In genomic region chr11:57668467-57668890, GRCh38 we compare ENCODE assay signal across 8 cellular contexts. TPM values are rescaled to one million over a fixed set of nuclear protein-coding genes. Genes with fewer than 3 reads are reported as not detected.
A peak's percentile ranks its signal among the peaks of the same experiment; 100 is the strongest.
DNase-seq lines count a peak whose midpoint lies in the region; ATAC-seq and TF ChIP-seq lines count a peak whose summit lies in the region.

No MANE protein-coding gene starts in this region.

- H3K9me3 ChIP-seq in cardiac muscle cell (ENCODE audit: low read depth): no peaks in the 10 kb centered on the region

- H3K27me3 ChIP-seq in cardiac muscle cell: no peaks in the 10 kb centered on the region

- peak overlapping the region; percentile 99 for H3K4me3 Mint-ChIP-seq in WTC11
- peak overlapping the region; percentile 98 for H3K4me3 Mint-ChIP-seq in progenitor cell of endocrine pancreas (ENCODE audit: low read depth)

- H3K4me3 ChIP-seq in cardiac muscle cell (peak overlapping the region; percentile 61), fibroblast of mammary gland (ENCODE audit: control insufficient read depth, low read depth, low read length) (peak overlapping the region; percentile 78)

- H3K27ac Mint-ChIP-seq in WTC11 (peak overlapping the region; percentile 99), progenitor cell of endocrine pancreas (peak overlapping the region; percentile 100)

- peaks cover 7% of the 10 kb centered on the region for H3K4me1 ChIP-seq in cardiac muscle cell (ENCODE audit: low read depth)

- CTCF ChIA-PET in WTC11 (lab: Charles Lee): interaction anchor here (0.6 to 1.0 kb wide), 3 partner anchors 24 to 175 kb away, joined by 3 read pairs; partner anchors contain the start of gene BTBD18

- H3K9me3 Mint-ChIP-seq in WTC11 (no peaks in the 10 kb centered on the region), progenitor cell of endocrine pancreas (ENCODE audit: low read depth) (no peaks in the 10 kb centered on the region)

- intact Hi-C loops in cardiac septum (cut with DNase I): loop anchor here (5.0 kb wide), 2 partner anchors 44 to 74 kb away; partner anchors contain the start of genes MED19, SELENOH and TMX2

- no peaks in the 10 kb centered on the region for H3K27me3 Mint-ChIP-seq in WTC11 (ENCODE audit: low read depth)
- no peaks in the 10 kb centered on the region for H3K27me3 Mint-ChIP-seq in progenitor cell of endocrine pancreas

- no peak for DNase-seq in cardiac muscle cell (ENCODE audit: low read depth in 1 of 2, low spot score in 1 of 2)
- no peak for DNase-seq in cardiac septum (ENCODE audit: low spot score)
- DNase-seq in WTC11 (ENCODE audit: low spot score): no peak
- DNase-seq in fibroblast of mammary gland (ENCODE audit: low read depth): no peak
- DNase-seq in progenitor cell of endocrine pancreas (ENCODE audit: low spot score, unreplicated experiment): no peak
- no peak for DNase-seq in NCI-H345 treated with DMSO at 0.1 percent for 48 hours (lab: John Stamatoyannopoulos, UW; ENCODE audit: unreplicated experiment)

- ATAC-seq in HG03280 (IDR thresholded peaks at IDR 0.05; ENCODE audit: unreplicated experiment) (peak; percentile 0), WTC11 (no peak), GM21360 (IDR thresholded peaks at IDR 0.05; ENCODE audit: unreplicated experiment) (no peak)

- H3K36me3 ChIP-seq in cardiac muscle cell: peaks cover 13% of the 10 kb centered on the region

- H3K4me1 Mint-ChIP-seq in WTC11 (peaks cover 24% of the 10 kb centered on the region), progenitor cell of endocrine pancreas (ENCODE audit: low read depth) (peaks cover 33% of the 10 kb centered on the region)

- H3K36me3 Mint-ChIP-seq in WTC11: peaks cover 24% of the 10 kb centered on the region
- H3K36me3 Mint-ChIP-seq in progenitor cell of endocrine pancreas (ENCODE audit: insufficient read depth): peaks cover 8% of the 10 kb centered on the region

- TF ChIP-seq CTCF in cardiac muscle cell (IDR thresholded peaks at IDR 0.05; ENCODE audit: low read depth, low read length) (no peak), WTC11 (IDR thresholded peaks at IDR 0.05) (no peak), fibroblast of mammary gland (conservative IDR thresholded peaks at IDR 0.05; ENCODE audit: control insufficient read depth, insufficient read depth, low read depth, low read length) (no peak), progenitor cell of endocrine pancreas (IDR thresholded peaks at IDR 0.05; ENCODE audit: unreplicated experiment) (no peak)

- peak overlapping the region; percentile 98 for H3K27ac ChIP-seq in cardiac muscle cell

- POLR2A ChIA-PET in WTC11 (lab: Charles Lee): interaction anchor here (0.9 kb wide), 1 partner anchor 29 kb away, joined by 5 read pairs; no protein-coding TSS in a partner anchor

TF ChIP-seq in WTC11, 78 proteins besides CTCF, POLR2A, EP300 and RAD21:
- TF ChIP-seq, protein P1, sequence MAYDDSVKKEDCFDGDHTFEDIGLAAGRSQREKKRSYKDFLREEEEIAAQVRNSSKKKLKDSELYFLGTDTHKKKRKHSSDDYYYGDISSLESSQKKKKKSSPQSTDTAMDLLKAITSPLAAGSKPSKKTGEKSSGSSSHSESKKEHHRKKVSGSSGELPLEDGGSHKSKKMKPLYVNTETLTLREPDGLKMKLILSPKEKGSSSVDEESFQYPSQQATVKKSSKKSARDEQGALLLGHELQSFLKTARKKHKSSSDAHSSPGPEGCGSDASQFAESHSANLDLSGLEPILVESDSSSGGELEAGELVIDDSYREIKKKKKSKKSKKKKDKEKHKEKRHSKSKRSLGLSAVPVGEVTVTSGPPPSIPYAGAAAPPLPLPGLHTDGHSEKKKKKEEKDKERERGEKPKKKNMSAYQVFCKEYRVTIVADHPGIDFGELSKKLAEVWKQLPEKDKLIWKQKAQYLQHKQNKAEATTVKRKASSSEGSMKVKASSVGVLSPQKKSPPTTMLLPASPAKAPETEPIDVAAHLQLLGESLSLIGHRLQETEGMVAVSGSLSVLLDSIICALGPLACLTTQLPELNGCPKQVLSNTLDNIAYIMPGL (CRISPR knock-in tag; IDR thresholded peaks at IDR 0.05): 0 out of 2 replicates have a peak, but pooled peaks have one; percentile 33
- TF ChIP-seq ZNF121 (CRISPR knock-in tag; IDR thresholded peaks at IDR 0.05): no peak
TF ChIP-seq in WTC11: peak in this region for 1.

RNA-seq across cellular contexts. Expression of gene ZDHHC5, which starts 0.6 kb away (rescaled TPM):
- 30.9 and 36.8 TPM in 2 replicates for total RNA-seq in cardiac muscle cell
- polyA plus RNA-seq in cardiac muscle cell: 24.9 and 32.1 TPM in 2 replicates
- total RNA-seq in cardiac septum: 43.4 TPM
- total RNA-seq in WTC11 (2021): 49.3 to 51.6 TPM (median 50.5 TPM) in 3 replicates
- total RNA-seq in progenitor cell of endocrine pancreas: 56.7 and 60.1 TPM in 2 replicates

RNA-seq across cellular contexts. Expression of gene CLP1, which starts 10.9 kb away (rescaled TPM):
- total RNA-seq in cardiac muscle cell (16.5 and 17.2 TPM in 2 replicates), cardiac septum (5.8 TPM), WTC11 (2021) (24.5 to 26.3 TPM (median 24.6 TPM) in 3 replicates), progenitor cell of endocrine pancreas (22.0 and 22.2 TPM in 2 replicates)
- polyA plus RNA-seq in cardiac muscle cell: 16.7 and 17.9 TPM in 2 replicates

RNA-seq across cellular contexts. Expression of gene YPEL4, which starts 18.8 kb away (rescaled TPM):
- 0.70 and 1.3 TPM in 2 replicates for total RNA-seq in cardiac muscle cell
- polyA plus RNA-seq in cardiac muscle cell: 1.1 and 2.1 TPM in 2 replicates
- total RNA-seq in cardiac septum: 0.59 TPM
- 0.15 to 0.30 TPM in 2 of 3 replicates, not detected in the other for total RNA-seq in WTC11 (2021)
- total RNA-seq in progenitor cell of endocrine pancreas: 0.22 TPM in 2 replicates

RNA-seq across cellular contexts. Expression of gene MED19, which starts 43.5 kb away (rescaled TPM):
- total RNA-seq in cardiac muscle cell (20.2 and 48.4 TPM in 2 replicates), cardiac septum (9.9 TPM), WTC11 (2021) (18.0 to 19.9 TPM (median 19.1 TPM) in 3 replicates), progenitor cell of endocrine pancreas (24.2 and 24.4 TPM in 2 replicates)
- polyA plus RNA-seq in cardiac muscle cell: 33.7 and 37.0 TPM in 2 replicates

RNA-seq across cellular contexts. Expression of gene TMX2, which starts 43.9 kb away (rescaled TPM):
- total RNA-seq in cardiac muscle cell (49.6 and 95.3 TPM in 2 replicates), cardiac septum (56.7 TPM), WTC11 (2021) (84.9 to 85.7 TPM (median 85.4 TPM) in 3 replicates), progenitor cell of endocrine pancreas (82.7 and 82.9 TPM in 2 replicates)
- polyA plus RNA-seq in cardiac muscle cell: 113 and 140 TPM in 2 replicates
